Comparison of ENCODE assay signal across 8 cellular contexts in the genomic region with DNA sequence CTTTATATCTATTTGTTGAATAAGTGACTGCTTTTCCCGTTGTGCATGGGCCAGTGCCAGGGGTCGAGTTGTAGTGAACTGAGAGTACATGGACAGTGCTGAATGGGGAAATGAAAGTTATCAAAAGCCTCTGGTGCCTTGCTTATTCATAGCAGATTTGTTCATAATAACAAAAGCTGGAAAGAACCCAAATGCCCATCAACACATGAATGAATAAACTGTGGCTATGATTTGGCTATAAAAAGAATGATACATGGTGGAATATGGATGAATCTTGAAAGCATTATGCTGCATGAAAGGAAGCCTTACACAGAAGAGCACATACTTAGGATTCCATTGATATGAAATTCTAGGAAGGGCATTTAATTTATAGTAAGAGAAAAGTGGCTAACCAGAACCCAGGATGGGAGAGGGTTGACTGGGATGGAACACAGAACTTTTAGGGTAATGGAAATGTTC. TPM values are rescaled to one million over a fixed set of nuclear protein-coding genes. Genes with fewer than 3 reads are reported as not detected.
DNase-seq lines count a peak whose midpoint lies in the region; ATAC-seq and TF ChIP-seq lines count a peak whose summit lies in the region.

No MANE protein-coding gene starts in this region.

- H3K36me3 Mint-ChIP-seq in activated CD8-positive, alpha-beta memory T cell treated with anti-CD3 and anti-CD28 coated beads, Interleukin-2, amount 10 ng/mL, durations not matched to agents 7 days and 5 days: peaks cover 10% of the 10 kb centered on the region
- H3K36me3 Mint-ChIP-seq in T-cell: peaks cover 12% of the 10 kb centered on the region
- peaks cover under 1% of the 10 kb centered on the region for H3K36me3 Mint-ChIP-seq in stimulated activated naive CD8-positive, alpha-beta T cell treated with anti-CD3 and anti-CD28 coated beads, Interleukin-15, Interleukin-2, amounts not matched to agents 100 ng/mL and 50 ng/mL, for 24 hours (ENCODE audit: low read depth)

- peak overlapping the region; percentile 87 for H3K27ac Mint-ChIP-seq in activated CD8-positive, alpha-beta memory T cell treated with anti-CD3 and anti-CD28 coated beads, Interleukin-2, amount 10 ng/mL, durations not matched to agents 7 days and 5 days
- peak overlapping the region; percentile 88 to 90 for H3K27ac Mint-ChIP-seq in T-cell
- H3K27ac Mint-ChIP-seq in stimulated activated naive CD8-positive, alpha-beta T cell treated with anti-CD3 and anti-CD28 coated beads, Interleukin-15, Interleukin-2, amounts not matched to agents 100 ng/mL and 50 ng/mL, for 24 hours: peak overlapping the region; percentile 84

- CTCF ChIA-PET in activated CD8-positive, alpha-beta memory T cell treated with anti-CD3 and anti-CD28 coated beads, Interleukin-2, amount 10 ng/mL, durations not matched to agents 7 days and 5 days (lab: Charles Lee): interaction anchor here (1.3 to 7.8 kb wide), 2 partner anchors 23 to 43 kb away, joined by 3 to 70 read pairs; a partner anchor contains a TSS
- CTCF ChIA-PET in T-cell (lab: Charles Lee): no interaction called here

- H3K4me3 ChIP-seq in foreskin fibroblast (ENCODE audit: low read depth in 1 of 2, low read length in 2 of 2): no peak overlapping the region

- no peak overlapping the region for H3K4me3 Mint-ChIP-seq in activated CD8-positive, alpha-beta memory T cell treated with anti-CD3 and anti-CD28 coated beads, Interleukin-2, amount 10 ng/mL, durations not matched to agents 7 days and 5 days
- H3K4me3 Mint-ChIP-seq in T-cell: peak overlapping the region in 2 of 3 donors; percentile 47 to 72
- peak overlapping the region; percentile 71 for H3K4me3 Mint-ChIP-seq in stimulated activated naive CD8-positive, alpha-beta T cell treated with anti-CD3 and anti-CD28 coated beads, Interleukin-15, Interleukin-2, amounts not matched to agents 100 ng/mL and 50 ng/mL, for 24 hours

- no peak for TF ChIP-seq CTCF in foreskin fibroblast (IDR thresholded peaks at IDR 0.05; ENCODE audit: low read depth, low read length)

- H3K4me1 Mint-ChIP-seq in activated CD8-positive, alpha-beta memory T cell treated with anti-CD3 and anti-CD28 coated beads, Interleukin-2, amount 10 ng/mL, durations not matched to agents 7 days and 5 days: peaks cover 90% of the 10 kb centered on the region
- H3K4me1 Mint-ChIP-seq in T-cell: peaks cover 95 to 97% (median 97%) of the 10 kb centered on the region in 3 donors
- peaks cover 98% of the 10 kb centered on the region for H3K4me1 Mint-ChIP-seq in stimulated activated naive CD8-positive, alpha-beta T cell treated with anti-CD3 and anti-CD28 coated beads, Interleukin-15, Interleukin-2, amounts not matched to agents 100 ng/mL and 50 ng/mL, for 24 hours (ENCODE audit: low read depth)

- no peak for ATAC-seq in activated CD8-positive, alpha-beta memory T cell treated with anti-CD3 and anti-CD28 coated beads, Interleukin-2, amount 10 ng/mL, durations not matched to agents 7 days and 5 days
- ATAC-seq in T-cell (replicated peaks in 1 of 4) (no peak), GM21529 (IDR thresholded peaks at IDR 0.05; ENCODE audit: unreplicated experiment) (no peak), HG03097 (IDR thresholded peaks at IDR 0.05; ENCODE audit: low FRiP score, unreplicated experiment) (no peak)

- no peaks in the 10 kb centered on the region for H3K27me3 Mint-ChIP-seq in activated CD8-positive, alpha-beta memory T cell treated with anti-CD3 and anti-CD28 coated beads, Interleukin-2, amount 10 ng/mL, durations not matched to agents 7 days and 5 days
- H3K27me3 Mint-ChIP-seq in T-cell: no peaks in the 10 kb centered on the region
- no peaks in the 10 kb centered on the region for H3K27me3 Mint-ChIP-seq in stimulated activated naive CD8-positive, alpha-beta T cell treated with anti-CD3 and anti-CD28 coated beads, Interleukin-15, Interleukin-2, amounts not matched to agents 100 ng/mL and 50 ng/mL, for 24 hours

- POLR2A ChIA-PET in T-cell (lab: Charles Lee): interaction anchor here (0.6 kb wide), 2 partner anchors 10 to 14 kb away, joined by 3 to 4 read pairs; no protein-coding TSS in a partner anchor

- DNase-seq in activated CD8-positive, alpha-beta memory T cell treated with anti-CD3 and anti-CD28 coated beads, Interleukin-2, amount 10 ng/mL, durations not matched to agents 7 days and 5 days: no peak
- DNase-seq in activated CD8-positive, alpha-beta memory T cell treated with anti-CD3 and anti-CD28 coated beads, Interleukin-2, amount 50 U/mL, for 4 hours: no peak
- DNase-seq in T-cell: no peak
- peak; percentile 69 to 84 for DNase-seq in foreskin fibroblast
- no peak for DNase-seq in OCI-M2 (lab: John Stamatoyannopoulos, UW; ENCODE audit: unreplicated experiment)

- no peaks in the 10 kb centered on the region for H3K9me3 Mint-ChIP-seq in activated CD8-positive, alpha-beta memory T cell treated with anti-CD3 and anti-CD28 coated beads, Interleukin-2, amount 10 ng/mL, durations not matched to agents 7 days and 5 days (ENCODE audit: low read depth)
- H3K9me3 Mint-ChIP-seq in T-cell: no peaks in the 10 kb centered on the region
- H3K9me3 Mint-ChIP-seq in stimulated activated naive CD8-positive, alpha-beta T cell treated with anti-CD3 and anti-CD28 coated beads, Interleukin-15, Interleukin-2, amounts not matched to agents 100 ng/mL and 50 ng/mL, for 24 hours: no peaks in the 10 kb centered on the region

RNA-seq across cellular contexts. Expression of a gene that starts 42.6 kb away (rescaled TPM):
- total RNA-seq in activated CD8-positive, alpha-beta memory T cell treated with anti-CD3 and anti-CD28 coated beads, Interleukin-2, amount 10 ng/mL, durations not matched to agents 7 days and 5 days: 100 to 1,000 TPM in 1 of 2 experiments, 10 to 100 TPM in 1; 96.6 to 104 TPM
- total RNA-seq in T-cell: 100 to 1,000 TPM; 222 to 268 (median 236) TPM

Comparison
In these comparisons a context has a peak if more than half of its experiments do, and no peak if none do; other contexts are left out.
1. DNase-seq: peak in foreskin fibroblast (2 of 2); none in activated CD8-positive, alpha-beta memory T cell treated with anti-CD3 and anti-CD28 coated beads, Interleukin-2, amount 10 ng/mL, durations not matched to agents 7 days and 5 days (single experiment), activated CD8-positive, alpha-beta memory T cell treated with anti-CD3 and anti-CD28 coated beads, Interleukin-2, amount 50 U/mL, for 4 hours (single experiment), T-cell (0 of 34) and OCI-M2 (single experiment).
2. Peak in every context shown above with its lines, with median percentiles within 50 percentile points of each other: H3K27ac Mint-ChIP-seq.